Comparison of ENCODE assay signal across 8 cellular contexts in genomic region chr18:76490701-76491171, GRCh38. TPM values are rescaled to one million over a fixed set of nuclear protein-coding genes. Genes with fewer than 3 reads are reported as not detected.
DNase-seq lines count a peak whose midpoint lies in the region; ATAC-seq and TF ChIP-seq lines count a peak whose summit lies in the region.

No MANE protein-coding gene starts in this region.

- TF ChIP-seq POLR2A in lower leg skin (IDR thresholded peaks at IDR 0.05): no peak

- DNase-seq in ACHN: peak; percentile 16
- DNase-seq in GM23338 (ENCODE audit: low spot score): peak; percentile 66
- DNase-seq in choroid plexus epithelial cell (ENCODE audit: low read depth): no peak
- DNase-seq in lower leg skin (ENCODE audit: low spot score in 2 of 2): peak; percentile 63 to 94
- no peak for DNase-seq in D341Med (ENCODE audit: low spot score)

- H3F3A ChIP-seq in GM23338 (replicated peaks; ENCODE audit: low read depth) (0 out of 2 replicates have a peak, but pooled peaks cover 9% of the 10 kb centered on the region), SU-DHL-6 (ENCODE audit: insufficient read depth) (peaks cover 25% of the 10 kb centered on the region)

- H3K4me1 ChIP-seq in GM23338 (ENCODE audit: insufficient read depth): peaks cover 42% of the 10 kb centered on the region
- peaks cover 0 to 53% (median 47%) of the 10 kb centered on the region in 5 donors for H3K4me1 ChIP-seq in subcutaneous abdominal adipose tissue (ENCODE audit: control insufficient read depth in 5 of 5, insufficient read depth in 5 of 5, low read length in 5 of 5)

- peaks cover 57% of the 10 kb centered on the region for H3K27me3 ChIP-seq in GM23338 (ENCODE audit: insufficient read depth)
- H3K27me3 ChIP-seq in SU-DHL-6 (ENCODE audit: low read length): no peaks in the 10 kb centered on the region
- H3K27me3 ChIP-seq in subcutaneous abdominal adipose tissue (ENCODE audit: control insufficient read depth in 5 of 5, insufficient read depth in 4 of 5, low read length in 5 of 5): peaks cover 0 to 5% (median 0%) of the 10 kb centered on the region in 5 donors

- peak overlapping the region; percentile 53 for H3K9ac ChIP-seq in SU-DHL-6 (ENCODE audit: low read length)
- H3K9ac ChIP-seq in subcutaneous abdominal adipose tissue (ENCODE audit: low read length in 5 of 5): peak overlapping the region; percentile 52 to 80 (median 68)

- H3K36me3 ChIP-seq in GM23338 (ENCODE audit: insufficient read depth): no peaks in the 10 kb centered on the region
- no peaks in the 10 kb centered on the region for H3K36me3 ChIP-seq in SU-DHL-6 (ENCODE audit: low read length)
- no peaks in the 10 kb centered on the region for H3K36me3 ChIP-seq in subcutaneous abdominal adipose tissue (ENCODE audit: control insufficient read depth in 5 of 5, insufficient read depth in 5 of 5, low read length in 5 of 5)

- in situ Hi-C loops in ACHN (cut with HindIII; ENCODE audit: low pct_ligation_motif_present, low pct_unique_long_range_greater_than_20kb, low sequenced_read_pairs): no loop called here

- TF ChIP-seq CTCF in GM23338 (conservative IDR thresholded peaks at IDR 0.05; ENCODE audit: low read depth in 2 of 2) (no peak), SU-DHL-6 (IDR thresholded peaks at IDR 0.05; ENCODE audit: insufficient read depth, low read length, poor library complexity, severe bottlenecking) (no peak), choroid plexus epithelial cell (conservative IDR thresholded peaks at IDR 0.05; ENCODE audit: low read depth, low read length) (no peak), lower leg skin (IDR thresholded peaks at IDR 0.05) (no peak)

- H3K9me3 Mint-ChIP-seq in GM23338: no peaks in the 10 kb centered on the region; the same call in 2 of the 3 replicates

- H3K4me2 ChIP-seq in GM23338: peak overlapping the region; percentile 89
- H3K4me2 ChIP-seq in SU-DHL-6 (ENCODE audit: low read depth, low read length, poor library complexity, severe bottlenecking): peak overlapping the region; percentile 77

- H3K9me2 ChIP-seq in GM23338 (ENCODE audit: insufficient read depth): no peaks in the 10 kb centered on the region
- H3K9me2 ChIP-seq in SU-DHL-6 (replicated peaks; ENCODE audit: insufficient read depth, low read length): no peaks in the 10 kb centered on the region

- H4K20me1 ChIP-seq in GM23338 (replicated peaks; ENCODE audit: insufficient read depth) (peaks cover 10% of the 10 kb centered on the region; the same call in 1 of the 2 replicates), SU-DHL-6 (ENCODE audit: low read depth, low read length) (peaks cover 44% of the 10 kb centered on the region)

- H3K27me3 Mint-ChIP-seq in GM23338 (ENCODE audit: insufficient read depth, low read depth, poor library complexity): peaks cover 52% of the 10 kb centered on the region

- peak overlapping the region; percentile 84 for H3K27ac Mint-ChIP-seq in GM23338

- intact Hi-C loops in lower leg skin (cut with DNase I; ENCODE audit: low total_unique reads): no loop called here

- H3K4me1 Mint-ChIP-seq in GM23338: peaks cover 48% of the 10 kb centered on the region

- H3K79me2 ChIP-seq in GM23338 (replicated peaks; ENCODE audit: insufficient read depth): peaks cover 41% of the 10 kb centered on the region
- peaks cover 64% of the 10 kb centered on the region for H3K79me2 ChIP-seq in SU-DHL-6 (ENCODE audit: insufficient read depth, low read length)

- H3K27ac ChIP-seq in GM23338 (ENCODE audit: low read depth) (no peak overlapping the region), SU-DHL-6 (ENCODE audit: low read depth, low read length) (peak overlapping the region; percentile 12; the same call in 1 of the 2 replicates), subcutaneous abdominal adipose tissue (ENCODE audit: low read depth, low read length) (peak overlapping the region; percentile 62)

- H3K4me3 ChIP-seq in GM23338 (peak overlapping the region; percentile 79), SU-DHL-6 (ENCODE audit: insufficient read depth, low read length, poor library complexity, severe bottlenecking) (peak overlapping the region; percentile 57), choroid plexus epithelial cell (ENCODE audit: low read depth, low read length) (peak overlapping the region; percentile 79), lower leg skin (ENCODE audit: low read depth, poor library complexity, severe bottlenecking) (peak overlapping the region; percentile 51), subcutaneous abdominal adipose tissue (ENCODE audit: low read depth in 1 of 5, low read length in 5 of 5) (peak overlapping the region; percentile 53 to 81 (median 73))

- H3K36me3 Mint-ChIP-seq in GM23338 (ENCODE audit: low read depth): no peaks in the 10 kb centered on the region; the same call in 2 of the 3 replicates

- H3K9me3 ChIP-seq in SU-DHL-6 (ENCODE audit: insufficient read depth, low read length) (no peaks in the 10 kb centered on the region), subcutaneous abdominal adipose tissue (ENCODE audit: control insufficient read depth in 5 of 5, low read length in 5 of 5) (no peaks in the 10 kb centered on the region)

- H2AFZ ChIP-seq in GM23338 (no peak overlapping the region), SU-DHL-6 (ENCODE audit: low read depth, low read length, severe bottlenecking) (no peak overlapping the region)

- ATAC-seq in GM23338 (no peak), GM21515 (IDR thresholded peaks at IDR 0.05; ENCODE audit: unreplicated experiment) (no peak)

- 0% methylated on average over 29 to 32 of the region's 32 CpGs for WGBS in lower leg skin, 2 donors

- H3K4me3 Mint-ChIP-seq in GM23338: peak overlapping the region; percentile 91

TF ChIP-seq in GM23338, 12 proteins besides CTCF, POLR2A, EP300 and RAD21 (continues in another document):
- TF ChIP-seq ZNF331 (CRISPR knock-in tag; IDR thresholded peaks at IDR 0.05; ENCODE audit: low read depth): no peak
- no peak; the same call in 1 of the 2 replicates for TF ChIP-seq POLR2AphosphoS5 (IDR thresholded peaks at IDR 0.05; ENCODE audit: low read depth)
- TF ChIP-seq JUNB (IDR thresholded peaks at IDR 0.05; ENCODE audit: unreplicated experiment): no peak
- TF ChIP-seq, protein P1, sequence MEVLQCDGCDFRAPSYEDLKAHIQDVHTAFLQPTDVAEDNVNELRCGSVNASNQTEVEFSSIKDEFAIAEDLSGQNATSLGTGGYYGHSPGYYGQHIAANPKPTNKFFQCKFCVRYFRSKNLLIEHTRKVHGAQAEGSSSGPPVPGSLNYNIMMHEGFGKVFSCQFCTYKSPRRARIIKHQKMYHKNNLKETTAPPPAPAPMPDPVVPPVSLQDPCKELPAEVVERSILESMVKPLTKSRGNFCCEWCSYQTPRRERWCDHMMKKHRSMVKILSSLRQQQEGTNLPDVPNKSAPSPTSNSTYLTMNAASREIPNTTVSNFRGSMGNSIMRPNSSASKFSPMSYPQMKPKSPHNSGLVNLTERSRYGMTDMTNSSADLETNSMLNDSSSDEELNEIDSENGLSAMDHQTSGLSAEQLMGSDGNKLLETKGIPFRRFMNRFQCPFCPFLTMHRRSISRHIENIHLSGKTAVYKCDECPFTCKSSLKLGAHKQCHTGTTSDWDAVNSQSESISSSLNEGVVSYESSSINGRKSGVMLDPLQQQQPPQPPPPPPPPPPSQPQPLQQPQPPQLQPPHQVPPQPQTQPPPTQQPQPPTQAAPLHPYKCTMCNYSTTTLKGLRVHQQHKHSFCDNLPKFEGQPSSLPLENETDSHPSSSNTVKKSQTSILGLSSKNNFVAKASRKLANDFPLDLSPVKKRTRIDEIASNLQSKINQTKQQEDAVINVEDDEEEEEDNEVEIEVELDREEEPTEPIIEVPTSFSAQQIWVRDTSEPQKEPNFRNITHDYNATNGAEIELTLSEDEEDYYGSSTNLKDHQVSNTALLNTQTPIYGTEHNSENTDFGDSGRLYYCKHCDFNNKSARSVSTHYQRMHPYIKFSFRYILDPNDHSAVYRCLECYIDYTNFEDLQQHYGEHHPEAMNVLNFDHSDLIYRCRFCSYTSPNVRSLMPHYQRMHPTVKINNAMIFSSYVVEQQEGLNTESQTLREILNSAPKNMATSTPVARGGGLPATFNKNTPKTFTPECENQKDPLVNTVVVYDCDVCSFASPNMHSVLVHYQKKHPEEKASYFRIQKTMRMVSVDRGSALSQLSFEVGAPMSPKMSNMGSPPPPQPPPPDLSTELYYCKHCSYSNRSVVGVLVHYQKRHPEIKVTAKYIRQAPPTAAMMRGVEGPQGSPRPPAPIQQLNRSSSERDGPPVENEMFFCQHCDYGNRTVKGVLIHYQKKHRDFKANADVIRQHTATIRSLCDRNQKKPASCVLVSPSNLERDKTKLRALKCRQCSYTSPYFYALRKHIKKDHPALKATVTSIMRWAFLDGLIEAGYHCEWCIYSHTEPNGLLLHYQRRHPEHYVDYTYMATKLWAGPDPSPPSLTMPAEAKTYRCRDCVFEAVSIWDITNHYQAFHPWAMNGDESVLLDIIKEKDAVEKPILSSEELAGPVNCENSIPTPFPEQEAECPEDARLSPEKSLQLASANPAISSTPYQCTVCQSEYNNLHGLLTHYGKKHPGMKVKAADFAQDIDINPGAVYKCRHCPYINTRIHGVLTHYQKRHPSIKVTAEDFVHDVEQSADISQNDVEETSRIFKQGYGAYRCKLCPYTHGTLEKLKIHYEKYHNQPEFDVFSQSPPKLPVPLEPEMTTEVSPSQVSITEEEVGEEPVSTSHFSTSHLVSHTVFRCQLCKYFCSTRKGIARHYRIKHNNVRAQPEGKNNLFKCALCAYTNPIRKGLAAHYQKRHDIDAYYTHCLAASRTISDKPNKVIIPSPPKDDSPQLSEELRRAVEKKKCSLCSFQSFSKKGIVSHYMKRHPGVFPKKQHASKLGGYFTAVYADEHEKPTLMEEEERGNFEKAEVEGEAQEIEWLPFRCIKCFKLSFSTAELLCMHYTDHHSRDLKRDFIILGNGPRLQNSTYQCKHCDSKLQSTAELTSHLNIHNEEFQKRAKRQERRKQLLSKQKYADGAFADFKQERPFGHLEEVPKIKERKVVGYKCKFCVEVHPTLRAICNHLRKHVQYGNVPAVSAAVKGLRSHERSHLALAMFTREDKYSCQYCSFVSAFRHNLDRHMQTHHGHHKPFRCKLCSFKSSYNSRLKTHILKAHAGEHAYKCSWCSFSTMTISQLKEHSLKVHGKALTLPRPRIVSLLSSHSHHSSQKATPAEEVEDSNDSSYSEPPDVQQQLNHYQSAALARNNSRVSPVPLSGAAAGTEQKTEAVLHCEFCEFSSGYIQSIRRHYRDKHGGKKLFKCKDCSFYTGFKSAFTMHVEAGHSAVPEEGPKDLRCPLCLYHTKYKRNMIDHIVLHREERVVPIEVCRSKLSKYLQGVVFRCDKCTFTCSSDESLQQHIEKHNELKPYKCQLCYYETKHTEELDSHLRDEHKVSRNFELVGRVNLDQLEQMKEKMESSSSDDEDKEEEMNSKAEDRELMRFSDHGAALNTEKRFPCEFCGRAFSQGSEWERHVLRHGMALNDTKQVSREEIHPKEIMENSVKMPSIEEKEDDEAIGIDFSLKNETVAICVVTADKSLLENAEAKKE (CRISPR knock-in tag; IDR thresholded peaks at IDR 0.05): no peak
- no peak for TF ChIP-seq ZNF114 (CRISPR knock-in tag; IDR thresholded peaks at IDR 0.05)

RNA-seq across cellular contexts. Expression of gene ZNF516, which starts 4.3 kb away (rescaled TPM):
- total RNA-seq in GM23338 (2014; rRNA removed; shearing (Covaris generic)): 13.5 and 24.2 TPM in 2 replicates
- 11.9 and 12.2 TPM in 2 replicates for polyA plus RNA-seq in GM23338 (2016; fragmentation: Nextera tagmentation; extraction: Ambion mirVana)
- 10 to 100 TPM; 34.4 to 57.3 (median 39.5) TPM for total RNA-seq in lower leg skin

Comparison
In these comparisons a context has a peak if more than half of its experiments do, and no peak if none do; other contexts are left out.
1. DNase-seq: peak in ACHN (single experiment), GM23338 (single experiment) and lower leg skin (2 of 2); none in choroid plexus epithelial cell (single experiment) and D341Med (single experiment).
2. Peak in every context shown above with its lines, with median percentiles within 50 percentile points of each other: H3K4me3 ChIP-seq.